In the genomic region with DNA sequence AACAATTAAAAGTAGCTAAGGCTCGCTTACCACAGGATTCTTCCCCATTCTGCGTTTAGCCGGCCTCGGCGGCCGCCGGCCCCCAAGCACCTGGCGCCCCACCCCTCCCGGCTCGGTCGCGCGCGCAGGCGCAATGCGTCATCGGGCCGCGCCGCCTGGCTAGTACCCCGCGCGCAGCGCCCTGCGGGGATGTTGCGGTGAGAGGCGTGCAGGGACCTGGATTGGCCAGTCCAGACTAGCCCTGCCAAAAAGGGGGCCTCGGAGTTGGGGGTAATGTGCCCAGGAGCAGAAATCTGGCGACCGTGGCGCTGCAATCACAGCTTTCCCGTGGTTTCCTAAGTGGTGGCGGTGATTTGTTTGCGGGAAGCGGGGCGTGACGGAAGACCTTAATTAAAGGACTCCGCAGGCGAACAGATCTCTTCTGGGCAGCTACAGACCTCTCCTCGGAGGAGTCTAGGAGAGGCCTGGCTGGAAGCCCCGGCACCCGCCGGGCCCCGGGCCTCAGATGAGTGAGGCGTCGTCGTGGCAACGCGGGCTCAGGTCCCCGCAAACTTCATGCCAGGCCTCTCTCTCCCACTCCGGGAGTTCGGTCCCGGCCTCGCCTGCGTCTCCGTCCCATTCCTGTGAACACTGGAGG, we compare ENCODE assay signal across 1 cellular context.
TF ChIP-seq lines count a peak whose summit lies in the region.

No MANE protein-coding gene starts in this region.

TF ChIP-seq in IMR-90, 13 proteins besides CTCF, POLR2A, EP300 and RAD21 (continued from another document):
- TF ChIP-seq, protein P1, sequence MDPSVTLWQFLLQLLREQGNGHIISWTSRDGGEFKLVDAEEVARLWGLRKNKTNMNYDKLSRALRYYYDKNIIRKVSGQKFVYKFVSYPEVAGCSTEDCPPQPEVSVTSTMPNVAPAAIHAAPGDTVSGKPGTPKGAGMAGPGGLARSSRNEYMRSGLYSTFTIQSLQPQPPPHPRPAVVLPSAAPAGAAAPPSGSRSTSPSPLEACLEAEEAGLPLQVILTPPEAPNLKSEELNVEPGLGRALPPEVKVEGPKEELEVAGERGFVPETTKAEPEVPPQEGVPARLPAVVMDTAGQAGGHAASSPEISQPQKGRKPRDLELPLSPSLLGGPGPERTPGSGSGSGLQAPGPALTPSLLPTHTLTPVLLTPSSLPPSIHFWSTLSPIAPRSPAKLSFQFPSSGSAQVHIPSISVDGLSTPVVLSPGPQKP (IDR thresholded peaks at IDR 0.05; ENCODE audit: borderline replicate concordance, low read depth, low read length), result no peak
- no peak for TF ChIP-seq CHD1 (IDR thresholded peaks at IDR 0.05; ENCODE audit: low read depth, low read length)
- TF ChIP-seq MAFK (IDR thresholded peaks at IDR 0.05; ENCODE audit: low read depth, low read length), result no peak
- no peak for TF ChIP-seq RCOR1 (IDR thresholded peaks at IDR 0.05; ENCODE audit: insufficient replicate concordance, low read length)
